In genomic region chr1:225885336-225885735, GRCh38 we compare ENCODE assay signal across 25 cellular contexts. TPM values are rescaled to one million over a fixed set of nuclear protein-coding genes. Genes with fewer than 3 reads are reported as not detected.
"Had no signal": no experiment of that assay in that cellular context is flagged by ENCODE, and none has a peak within 500 bp of the region (broad histone marks: within the 10 kb centered on the region; RNA-seq: fewer than 3 reads in every experiment).

No MANE protein-coding gene starts in this region.

- H3K36me3 ChIP-seq: thoracic aorta, upper lobe of right lung had no signal

- ATAC-seq: activated CD8-positive, alpha-beta T cell treated with anti-CD3 and anti-CD28 coated beads for 36 hours; activated T-helper 17 cell treated with anti-CD3 and anti-CD28 coated beads, Interleukin-2, amount 50 U/mL, for 72 hours; effector memory CD8-positive, alpha-beta T cell; foreskin keratinocyte; natural killer cell; stimulated activated naive B cell treated with anti-CD40 and anti-IgM and Interleukin-4, amounts not matched to agents 10 μg/mL and 1 μg/mL and 100 μg/mL, for 72 hours; upper lobe of right lung had no signal

- DNase-seq: activated B cell treated with CpG ODN at 0.5 μM for 24 hours; activated CD4-positive, alpha-beta T cell treated with anti-CD3 and anti-CD28 coated beads, Interleukin-2, amount 10 ng/mL, durations not matched to agents 24 days and 14 days; activated CD8-positive, alpha-beta T cell treated with anti-CD3 and anti-CD28 coated beads for 36 hours; activated naive CD4-positive, alpha-beta T cell; activated naive CD8-positive, alpha-beta T cell treated with anti-CD3 and anti-CD28 coated beads for 36 hours; activated T-cell treated with anti-CD3 and anti-CD28 coated beads, Interleukin-2, amount 50 U/mL, for 1 hour; amygdala; caudate nucleus; effector memory CD8-positive, alpha-beta T cell; foreskin keratinocyte; hypothalamus; islet precursor cell; natural killer cell; occipital lobe; retina; stimulated activated naive B cell treated with anti-CD40 and anti-IgM and Interleukin-4, amounts not matched to agents 10 μg/mL and 1 μg/mL and 100 μg/mL, for 72 hours; upper lobe of right lung had no signal

- H3K9me3 ChIP-seq: thoracic aorta, upper lobe of right lung had no signal

- H3K9me3 Mint-ChIP-seq: activated B cell treated with CpG ODN at 0.5 μM for 24 hours; activated CD4-positive, alpha-beta T cell treated with anti-CD3 and anti-CD28 coated beads, Interleukin-2, amount 10 ng/mL, durations not matched to agents 24 days and 14 days; activated CD8-positive, alpha-beta T cell treated with anti-CD3 and anti-CD28 coated beads for 36 hours; activated naive CD8-positive, alpha-beta T cell treated with anti-CD3 and anti-CD28 coated beads for 36 hours; activated T-helper 17 cell treated with anti-CD3 and anti-CD28 coated beads, Interleukin-2, amount 50 U/mL, for 72 hours; effector memory CD8-positive, alpha-beta T cell; natural killer cell; stimulated activated naive B cell treated with anti-CD40 and anti-IgM and Interleukin-4, amounts not matched to agents 10 μg/mL and 1 μg/mL and 100 μg/mL, for 72 hours had no signal

- H3K27me3 ChIP-seq: upper lobe of right lung had no signal

- H3K36me3 Mint-ChIP-seq: brain; natural killer cell; stimulated activated naive B cell treated with anti-CD40 and anti-IgM and Interleukin-4, amounts not matched to agents 10 μg/mL and 1 μg/mL and 100 μg/mL, for 72 hours had no signal

- H3K27me3 Mint-ChIP-seq: activated CD8-positive, alpha-beta T cell treated with anti-CD3 and anti-CD28 coated beads for 36 hours; activated naive CD8-positive, alpha-beta T cell treated with anti-CD3 and anti-CD28 coated beads for 36 hours; activated T-helper 17 cell treated with anti-CD3 and anti-CD28 coated beads, Interleukin-2, amount 50 U/mL, for 72 hours; effector memory CD8-positive, alpha-beta T cell had no signal

- H3K4me3 ChIP-seq: lung, thoracic aorta, upper lobe of right lung had no signal

- H3K4me3 Mint-ChIP-seq: activated B cell treated with CpG ODN at 0.5 μM for 24 hours; activated CD4-positive, alpha-beta T cell treated with anti-CD3 and anti-CD28 coated beads, Interleukin-2, amount 10 ng/mL, durations not matched to agents 24 days and 14 days; activated CD8-positive, alpha-beta T cell treated with anti-CD3 and anti-CD28 coated beads for 36 hours; activated naive CD8-positive, alpha-beta T cell treated with anti-CD3 and anti-CD28 coated beads for 36 hours; activated T-helper 17 cell treated with anti-CD3 and anti-CD28 coated beads, Interleukin-2, amount 50 U/mL, for 72 hours; brain; effector memory CD8-positive, alpha-beta T cell; natural killer cell; stimulated activated naive B cell treated with anti-CD40 and anti-IgM and Interleukin-4, amounts not matched to agents 10 μg/mL and 1 μg/mL and 100 μg/mL, for 72 hours had no signal

- H3K27ac ChIP-seq: epithelial cell of prostate, foreskin keratinocyte, thoracic aorta, upper lobe of right lung had no signal

- H3K27ac Mint-ChIP-seq: activated B cell treated with CpG ODN at 0.5 μM for 24 hours; activated CD4-positive, alpha-beta T cell treated with anti-CD3 and anti-CD28 coated beads, Interleukin-2, amount 10 ng/mL, durations not matched to agents 24 days and 14 days; activated CD8-positive, alpha-beta T cell treated with anti-CD3 and anti-CD28 coated beads for 36 hours; activated naive CD8-positive, alpha-beta T cell treated with anti-CD3 and anti-CD28 coated beads for 36 hours; activated T-helper 17 cell treated with anti-CD3 and anti-CD28 coated beads, Interleukin-2, amount 50 U/mL, for 72 hours; brain; effector memory CD8-positive, alpha-beta T cell; natural killer cell; stimulated activated naive B cell treated with anti-CD40 and anti-IgM and Interleukin-4, amounts not matched to agents 10 μg/mL and 1 μg/mL and 100 μg/mL, for 72 hours had no signal

RNA-seq across cellular contexts. Expression of gene LEFTY1, which starts 3.6 kb away (rescaled TPM):
- total RNA-seq: activated B cell treated with CpG ODN at 0.5 μM for 24 hours; activated CD4-positive, alpha-beta T cell treated with anti-CD3 and anti-CD28 coated beads, Interleukin-2, amount 10 ng/mL, durations not matched to agents 24 days and 14 days; activated T-helper 17 cell treated with anti-CD3 and anti-CD28 coated beads, Interleukin-2, amount 50 U/mL, for 72 hours; dermis microvascular lymphatic vessel endothelial cell; fibroblast of lung; foreskin keratinocyte; natural killer cell; T-helper 2 cell treated with Interferon-gamma antibody and Interleukin-4, amounts not matched to agents 100 ng/mL and 5 ng/mL, for 36 hours; thoracic aorta had no signal
- polyA plus RNA-seq: fibroblast of lung, foreskin keratinocyte had no signal

RNA-seq across cellular contexts. Expression of gene LEFTY2, which starts 55.7 kb away (rescaled TPM):
- total RNA-seq: activated B cell treated with CpG ODN at 0.5 μM for 24 hours; activated CD4-positive, alpha-beta T cell treated with anti-CD3 and anti-CD28 coated beads, Interleukin-2, amount 10 ng/mL, durations not matched to agents 24 days and 14 days; activated CD8-positive, alpha-beta T cell treated with anti-CD3 and anti-CD28 coated beads for 36 hours; activated naive CD8-positive, alpha-beta T cell treated with anti-CD3 and anti-CD28 coated beads for 36 hours; activated T-helper 17 cell treated with anti-CD3 and anti-CD28 coated beads, Interleukin-2, amount 50 U/mL, for 72 hours; dermis microvascular lymphatic vessel endothelial cell; fibroblast of lung; foreskin keratinocyte; natural killer cell; T-helper 2 cell treated with Interferon-gamma antibody and Interleukin-4, amounts not matched to agents 100 ng/mL and 5 ng/mL, for 36 hours had no signal
- polyA plus RNA-seq: fibroblast of lung, foreskin keratinocyte had no signal
